Comparison of ENCODE assay signal across 8 cellular contexts in genomic region chr9:110125207-110125751, GRCh38.
DNase-seq lines count a peak whose midpoint lies in the region; ATAC-seq and TF ChIP-seq lines count a peak whose summit lies in the region.

No MANE protein-coding gene starts in this region.

- H3K9me3 ChIP-seq in OCI-LY7 (ENCODE audit: low read length) (no peaks in the 10 kb centered on the region), fibroblast of lung (ENCODE audit: control insufficient read depth, insufficient read depth, low read depth, low read length) (no peaks in the 10 kb centered on the region)

- no peaks in the 10 kb centered on the region for H4K20me1 ChIP-seq in OCI-LY7 (ENCODE audit: insufficient read depth, low read length)
- H4K20me1 ChIP-seq in fibroblast of lung (ENCODE audit: control insufficient read depth, extremely low read depth, insufficient read depth, low read length), result no peaks in the 10 kb centered on the region

- peaks cover 100% of the 10 kb centered on the region for H3K4me1 ChIP-seq in OCI-LY7 (ENCODE audit: insufficient read depth, low read length, poor library complexity, severe bottlenecking)
- peaks cover 55% of the 10 kb centered on the region for H3K4me1 ChIP-seq in fibroblast of lung (ENCODE audit: control insufficient read depth, extremely low read depth, insufficient read depth, low read length)

- H3K4me3 Mint-ChIP-seq in naive thymus-derived CD8-positive, alpha-beta T cell, result peak overlapping the region in 4 of 10 donors; percentile 36 to 68 (median 62)
- H3K4me3 Mint-ChIP-seq in immature natural killer cell, result no peak overlapping the region

- H3K36me3 Mint-ChIP-seq in naive thymus-derived CD8-positive, alpha-beta T cell, result no peaks in the 10 kb centered on the region
- no peaks in the 10 kb centered on the region for H3K36me3 Mint-ChIP-seq in immature natural killer cell

- BruUV-seq in OCI-LY7 (replicated peaks; lab: Mats Ljungman, UMichigan), result no TSS peak

- H2AFZ ChIP-seq in OCI-LY7 (ENCODE audit: low read length), result no peak overlapping the region; the same call in 1 of the 2 replicates
- H2AFZ ChIP-seq in fibroblast of lung (ENCODE audit: low read length), result no peak overlapping the region

- DNase-seq in AG08395 (ENCODE audit: low spot score), result peak; percentile 67
- no peak for DNase-seq in OCI-LY7 (ENCODE audit: low spot score)
- DNase-seq in fibroblast of lung (ENCODE audit: low read depth in 2 of 2), result peak; percentile 99
- DNase-seq in naive thymus-derived CD8-positive, alpha-beta T cell, result no peak
- no peak for DNase-seq in immature natural killer cell
- no peak for DNase-seq in stimulated activated CD4-positive, alpha-beta T cell treated with anti-CD3 and anti-CD28 coated beads, Interleukin-4, amount 100 ng/mL, for 4 hours
- DNase-seq in GM19238 (ENCODE audit: insufficient read length, low spot score), result no peak
- DNase-seq in NCI-H69 (lab: John Stamatoyannopoulos, UW), result no peak

- intact Hi-C loops in OCI-LY7 (cut with micrococcal nuclease; ENCODE audit: unreplicated experiment), result no loop called here

- H3K27me3 Mint-ChIP-seq in naive thymus-derived CD8-positive, alpha-beta T cell, result no peaks in the 10 kb centered on the region
- H3K27me3 Mint-ChIP-seq in immature natural killer cell (ENCODE audit: low read depth in 3 of 3), result no peaks in the 10 kb centered on the region

- CTCF ChIA-PET in OCI-LY7 (lab: Charles Lee; ENCODE audit: unreplicated experiment), result interaction anchor here (0.7 to 6.1 kb wide), 4 partner anchors 12 to 218 kb away, joined by 3 to 37 read pairs (median 6); no protein-coding TSS in a partner anchor

- POLR2A ChIA-PET in OCI-LY7 (lab: Charles Lee), result interaction anchor here (0.6 to 9.9 kb wide), 8 partner anchors 16 to 221 kb away, joined by 3 to 136 read pairs (median 62); no protein-coding TSS in a partner anchor
- POLR2A ChIA-PET in naive thymus-derived CD8-positive, alpha-beta T cell (lab: Charles Lee), result no interaction called here

- peak overlapping the region in 7 of 10 donors; percentile 11 to 81 (median 68) for H3K27ac Mint-ChIP-seq in naive thymus-derived CD8-positive, alpha-beta T cell
- no peak overlapping the region for H3K27ac Mint-ChIP-seq in immature natural killer cell

- H3K9me2 ChIP-seq in OCI-LY7 (ENCODE audit: insufficient read depth, low read length), result no peaks in the 10 kb centered on the region

- peak overlapping the region; percentile 61 for H3K9ac ChIP-seq in fibroblast of lung (ENCODE audit: insufficient read depth, low read length)

- ATAC-seq in naive thymus-derived CD8-positive, alpha-beta T cell, result no peak

- H3K4me3 ChIP-seq in OCI-LY7 (ENCODE audit: low read depth, low read length, poor library complexity, severe bottlenecking), result peak overlapping the region; percentile 57
- peak overlapping the region; percentile 19 to 45 (median 30) for H3K4me3 ChIP-seq in fibroblast of lung (replicated peaks in 1 of 4; ENCODE audit: control extremely low read depth in 1 of 4, insufficient read depth in 1 of 4, low read depth in 3 of 4, low read length in 4 of 4)

- no peaks in the 10 kb centered on the region for H3K9me3 Mint-ChIP-seq in naive thymus-derived CD8-positive, alpha-beta T cell
- H3K9me3 Mint-ChIP-seq in immature natural killer cell, result no peaks in the 10 kb centered on the region

- H3K36me3 ChIP-seq in OCI-LY7 (ENCODE audit: insufficient read depth, low read length) (no peaks in the 10 kb centered on the region; the same call in none of the 2 replicates), fibroblast of lung (ENCODE audit: control insufficient read depth, insufficient read depth, low read length) (no peaks in the 10 kb centered on the region)

- TF ChIP-seq CTCF in OCI-LY7 (conservative IDR thresholded peaks at IDR 0.05; ENCODE audit: low read length) (no peak), fibroblast of lung (conservative IDR thresholded peaks at IDR 0.05 in 1 of 2, IDR thresholded peaks at IDR 0.05 in 1 of 2; ENCODE audit: low read depth in 1 of 2, low read length in 2 of 2) (no peak)

- H3K27ac ChIP-seq in OCI-LY7 (ENCODE audit: low read depth, low read length, poor library complexity, severe bottlenecking) (peak overlapping the region; percentile 95), fibroblast of lung (ENCODE audit: insufficient read depth, low read length) (peak overlapping the region; percentile 93)

- peaks cover 14 to 61% (median 19%) of the 10 kb centered on the region in 4 donors for H3K4me1 Mint-ChIP-seq in naive thymus-derived CD8-positive, alpha-beta T cell
- peaks cover 16 to 20% of the 10 kb centered on the region in 2 donors for H3K4me1 Mint-ChIP-seq in immature natural killer cell

- H3K4me2 ChIP-seq in OCI-LY7 (ENCODE audit: low read length) (peak overlapping the region; percentile 89), fibroblast of lung (ENCODE audit: extremely low read depth, insufficient read depth, low read length) (peak overlapping the region; percentile 71)

- H3K79me2 ChIP-seq in OCI-LY7 (ENCODE audit: insufficient read depth, low read depth, low read length) (peaks cover 93% of the 10 kb centered on the region; the same call in 1 of the 2 replicates), fibroblast of lung (ENCODE audit: control insufficient read depth, insufficient read depth, low read length) (peaks cover 97% of the 10 kb centered on the region)

- no peaks in the 10 kb centered on the region for H3K27me3 ChIP-seq in fibroblast of lung (ENCODE audit: control insufficient read depth, insufficient read depth, low read length)

Comparison
In these comparisons a context has a peak if more than half of its experiments do, and no peak if none do; other contexts are left out.
1. DNase-seq: peak in AG08395 (single experiment) and fibroblast of lung (2 of 2); none in OCI-LY7 (single experiment), naive thymus-derived CD8-positive, alpha-beta T cell (0 of 10), immature natural killer cell (0 of 3), stimulated activated CD4-positive, alpha-beta T cell treated with anti-CD3 and anti-CD28 coated beads, Interleukin-4, amount 100 ng/mL, for 4 hours (0 of 2), GM19238 (single experiment) and NCI-H69 (single experiment).
2. H3K27ac Mint-ChIP-seq: peak in naive thymus-derived CD8-positive, alpha-beta T cell (7 of 10); none in immature natural killer cell (0 of 6).